ENCODE assay signal across 28 cellular contexts in the genomic region with DNA sequence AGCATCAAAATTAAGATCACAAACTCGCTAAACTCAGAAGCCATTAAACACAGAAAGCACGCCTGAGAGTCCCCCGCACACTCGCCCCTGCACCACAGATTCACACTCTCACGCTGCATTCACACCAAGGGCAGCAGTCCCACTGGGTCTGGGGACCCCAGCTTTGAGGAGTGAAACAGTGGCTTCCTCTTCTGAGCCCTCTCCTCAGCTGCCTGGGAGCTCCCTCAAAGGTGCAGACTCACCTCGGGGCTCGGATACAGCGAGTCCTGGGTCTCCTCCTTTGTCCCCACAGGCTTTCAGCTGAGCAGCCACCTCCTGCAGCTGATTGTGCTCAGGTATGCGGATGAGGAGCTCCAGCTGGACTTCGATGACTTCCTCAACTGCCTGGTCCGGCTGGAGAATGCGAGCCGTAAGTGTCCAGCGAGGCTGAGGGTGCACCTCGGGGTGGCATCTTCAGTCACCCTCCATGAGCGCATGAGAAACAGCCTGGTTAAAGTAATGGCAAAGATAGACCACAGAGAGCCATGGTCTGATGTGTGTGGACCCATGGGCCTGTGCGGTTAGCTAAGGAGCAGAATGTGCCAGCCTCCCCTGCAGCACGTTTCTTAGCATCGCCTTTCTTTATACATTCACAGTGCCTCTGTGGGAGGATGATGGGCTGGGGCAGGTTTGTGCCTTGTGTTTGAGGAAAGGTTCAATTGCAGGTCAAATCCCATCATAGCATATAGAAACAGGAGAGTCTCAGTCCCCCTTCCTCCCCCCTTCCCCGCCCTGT. TPM values are rescaled to one million over a fixed set of nuclear protein-coding genes. Genes with fewer than 3 reads are reported as not detected.
"Had no signal": no experiment of that assay in that cellular context is flagged by ENCODE, and none has a peak within 500 bp of the region (broad histone marks: within the 10 kb centered on the region; RNA-seq: fewer than 3 reads in every experiment).

No MANE protein-coding gene starts in this region.

- DNase-seq: activated B cell treated with CpG ODN at 0.5 μM for 24 hours; activated CD4-positive, alpha-beta T cell treated with anti-CD3 and anti-CD28 coated beads for 36 hours; activated CD8-positive, alpha-beta memory T cell treated with anti-CD3 and anti-CD28 coated beads for 24 hours; activated effector memory CD4-positive, alpha-beta T cell treated with anti-CD3 and anti-CD28 coated beads, Interleukin-2, amount 50 U/mL, for 16 hours; activated naive CD4-positive, alpha-beta T cell treated with anti-CD3 and anti-CD28 coated beads for 36 hours; activated naive CD8-positive, alpha-beta T cell treated with anti-CD3 and anti-CD28 coated beads for 36 hours; adrenal gland; aorta; effector memory CD4-positive, alpha-beta T cell; erythroblast; heart right ventricle; left ventricle myocardium superior; mammary epithelial cell; naive B cell; occipital lobe; sigmoid colon; small intestine; stimulated activated CD4-positive, alpha-beta T cell treated with anti-CD3 and anti-CD28 coated beads, Interleukin-4, amount 100 ng/mL, for 24 hours; T-helper 1 cell; trophoblast cell had no signal

- H3K27ac ChIP-seq: adrenal gland, body of pancreas, heart right ventricle, sigmoid colon, thoracic aorta had no signal

- H3K27ac Mint-ChIP-seq: activated B cell treated with CpG ODN at 0.5 μM for 24 hours; activated CD4-positive, alpha-beta T cell treated with anti-CD3 and anti-CD28 coated beads for 36 hours; activated naive CD4-positive, alpha-beta T cell treated with anti-CD3 and anti-CD28 coated beads for 36 hours; activated naive CD8-positive, alpha-beta T cell treated with anti-CD3 and anti-CD28 coated beads for 36 hours; activated T-helper 1 cell treated with anti-CD3 and anti-CD28 coated beads, Interleukin-12 subunit alpha, Interleukin-12 subunit beta, Interleukin-2, Interleukin-4 antibody, amounts not matched to agents 30 ng/mL and 10 ng/mL and 1 ng/mL, durations not matched to agents 14 hours and 24 hours and 36 hours; naive B cell; stimulated activated effector memory CD8-positive, alpha-beta T cell treated with anti-CD3 and anti-CD28 coated beads, Interleukin-12 subunit alpha, Interleukin-12 subunit beta, amount 100 ng/mL, for 72 hours; stimulated activated naive CD8-positive, alpha-beta T cell treated with anti-CD3 and anti-CD28 coated beads, Interleukin-15, Interleukin-2, amounts not matched to agents 100 ng/mL and 50 ng/mL, for 24 hours; T-helper 2 cell treated with Interferon-gamma antibody and Interleukin-4, amounts not matched to agents 5 μg/mL and 100 μg/mL, for 36 hours had no signal

- ATAC-seq: activated CD4-positive, alpha-beta T cell treated with anti-CD3 and anti-CD28 coated beads for 36 hours; body of pancreas; heart right ventricle; left ventricle myocardium superior; stimulated activated effector memory CD8-positive, alpha-beta T cell treated with anti-CD3 and anti-CD28 coated beads, Interleukin-12 subunit alpha, Interleukin-12 subunit beta, amount 100 ng/mL, for 72 hours had no signal

- H3K9me3 Mint-ChIP-seq: activated B cell treated with CpG ODN at 0.5 μM for 24 hours; activated naive CD4-positive, alpha-beta T cell treated with anti-CD3 and anti-CD28 coated beads for 36 hours; activated naive CD8-positive, alpha-beta T cell treated with anti-CD3 and anti-CD28 coated beads for 36 hours; activated T-helper 1 cell treated with anti-CD3 and anti-CD28 coated beads, Interleukin-12 subunit alpha, Interleukin-12 subunit beta, Interleukin-2, Interleukin-4 antibody, amounts not matched to agents 30 ng/mL and 10 ng/mL and 1 ng/mL, durations not matched to agents 14 hours and 24 hours and 36 hours; stimulated activated effector memory CD8-positive, alpha-beta T cell treated with anti-CD3 and anti-CD28 coated beads, Interleukin-12 subunit alpha, Interleukin-12 subunit beta, amount 100 ng/mL, for 72 hours; stimulated activated naive CD8-positive, alpha-beta T cell treated with anti-CD3 and anti-CD28 coated beads, Interleukin-15, Interleukin-2, amounts not matched to agents 100 ng/mL and 50 ng/mL, for 24 hours; T-helper 2 cell treated with Interferon-gamma antibody and Interleukin-4, amounts not matched to agents 5 μg/mL and 100 μg/mL, for 36 hours had no signal

- H3K4me3 Mint-ChIP-seq: activated B cell treated with CpG ODN at 0.5 μM for 24 hours; activated CD4-positive, alpha-beta T cell treated with anti-CD3 and anti-CD28 coated beads for 36 hours; activated naive CD4-positive, alpha-beta T cell treated with anti-CD3 and anti-CD28 coated beads for 36 hours; activated naive CD8-positive, alpha-beta T cell treated with anti-CD3 and anti-CD28 coated beads for 36 hours; activated T-helper 1 cell treated with anti-CD3 and anti-CD28 coated beads, Interleukin-12 subunit alpha, Interleukin-12 subunit beta, Interleukin-2, Interleukin-4 antibody, amounts not matched to agents 30 ng/mL and 10 ng/mL and 1 ng/mL, durations not matched to agents 14 hours and 24 hours and 36 hours; naive B cell; stimulated activated effector memory CD8-positive, alpha-beta T cell treated with anti-CD3 and anti-CD28 coated beads, Interleukin-12 subunit alpha, Interleukin-12 subunit beta, amount 100 ng/mL, for 72 hours; stimulated activated naive CD8-positive, alpha-beta T cell treated with anti-CD3 and anti-CD28 coated beads, Interleukin-15, Interleukin-2, amounts not matched to agents 100 ng/mL and 50 ng/mL, for 24 hours; T-helper 2 cell treated with Interferon-gamma antibody and Interleukin-4, amounts not matched to agents 5 μg/mL and 100 μg/mL, for 36 hours had no signal

- H3K36me3 ChIP-seq: adrenal gland, heart right ventricle, sigmoid colon, thoracic aorta had no signal

- H3K4me1 Mint-ChIP-seq: activated B cell treated with CpG ODN at 0.5 μM for 24 hours; activated CD4-positive, alpha-beta T cell treated with anti-CD3 and anti-CD28 coated beads for 36 hours; activated naive CD8-positive, alpha-beta T cell treated with anti-CD3 and anti-CD28 coated beads for 36 hours; naive B cell; stimulated activated effector memory CD8-positive, alpha-beta T cell treated with anti-CD3 and anti-CD28 coated beads, Interleukin-12 subunit alpha, Interleukin-12 subunit beta, amount 100 ng/mL, for 72 hours had no signal

- H3K36me3 Mint-ChIP-seq: activated naive CD8-positive, alpha-beta T cell treated with anti-CD3 and anti-CD28 coated beads for 36 hours; naive B cell; stimulated activated effector memory CD8-positive, alpha-beta T cell treated with anti-CD3 and anti-CD28 coated beads, Interleukin-12 subunit alpha, Interleukin-12 subunit beta, amount 100 ng/mL, for 72 hours had no signal

- H3K27me3 ChIP-seq: adrenal gland, body of pancreas, heart right ventricle, sigmoid colon had no signal

- H3K4me1 ChIP-seq: adrenal gland, body of pancreas, heart right ventricle, sigmoid colon had no signal

- H3K4me3 ChIP-seq: adrenal gland, body of pancreas, heart right ventricle, sigmoid colon, thoracic aorta had no signal

- H3K9me3 ChIP-seq: adrenal gland, body of pancreas, heart right ventricle, sigmoid colon, thoracic aorta had no signal

RNA-seq across cellular contexts. Expression of a gene that starts 47.9 kb away (rescaled TPM):
- total RNA-seq: activated B cell treated with CpG ODN at 0.5 μM for 24 hours; activated CD4-positive, alpha-beta T cell treated with anti-CD3 and anti-CD28 coated beads for 36 hours; activated naive CD4-positive, alpha-beta T cell treated with anti-CD3 and anti-CD28 coated beads for 36 hours; activated naive CD8-positive, alpha-beta T cell treated with anti-CD3 and anti-CD28 coated beads for 36 hours; activated T-helper 1 cell treated with anti-CD3 and anti-CD28 coated beads, Interleukin-12 subunit alpha, Interleukin-12 subunit beta, Interleukin-2, Interleukin-4 antibody, amounts not matched to agents 30 ng/mL and 10 ng/mL and 1 ng/mL, durations not matched to agents 14 hours and 24 hours and 36 hours; aorta; dermis microvascular lymphatic vessel endothelial cell; mammary epithelial cell; subcutaneous adipose tissue had no signal
- polyA plus RNA-seq: heart right ventricle, mammary epithelial cell had no signal
